8 cellular contexts compared by ENCODE assay signal in genomic region chr12:118137148-118137678, GRCh38. TPM values are rescaled to one million over a fixed set of nuclear protein-coding genes. Genes with fewer than 3 reads are reported as not detected.
A peak's percentile ranks its signal among the peaks of the same experiment; 100 is the strongest.
DNase-seq lines count a peak whose midpoint lies in the region; ATAC-seq, FAIRE-seq and TF ChIP-seq lines count a peak whose summit lies in the region.

No MANE protein-coding gene starts in this region.

- peak overlapping the region; percentile 98 for H3K4me3 Mint-ChIP-seq in CD4-positive, alpha-beta T cell

- H3K27ac Mint-ChIP-seq in CD4-positive, alpha-beta T cell, result peak overlapping the region; percentile 92

- no peaks in the 10 kb centered on the region for H3K9me1 ChIP-seq in endothelial cell of umbilical vein (replicated peaks; ENCODE audit: control insufficient read depth, extremely low read depth, insufficient read depth, low read length)

- no peaks in the 10 kb centered on the region for H3K27me3 Mint-ChIP-seq in CD4-positive, alpha-beta T cell

- H2AFZ ChIP-seq in OCI-LY7 (ENCODE audit: low read length) (no peak overlapping the region), endothelial cell of umbilical vein (ENCODE audit: low read depth, low read length) (no peak overlapping the region), osteoblast (ENCODE audit: low read length) (peak overlapping the region; percentile 85)

- H3K27me3 ChIP-seq in CD4-positive, alpha-beta T cell (ENCODE audit: control insufficient read depth, insufficient read depth, low read length), result no peaks in the 10 kb centered on the region
- H3K27me3 ChIP-seq in endothelial cell of umbilical vein (ENCODE audit: control insufficient read depth in 2 of 2, insufficient read depth in 2 of 2, low read length in 2 of 2), result no peaks in the 10 kb centered on the region
- H3K27me3 ChIP-seq in osteoblast (ENCODE audit: insufficient read depth, low read length), result no peaks in the 10 kb centered on the region

- FAIRE-seq in endothelial cell of umbilical vein (lab: Jason Lieb, UNC), result no peak

- no peaks in the 10 kb centered on the region for H3K9me2 ChIP-seq in OCI-LY7 (ENCODE audit: insufficient read depth, low read length)

- peaks cover 45% of the 10 kb centered on the region for H3K36me3 Mint-ChIP-seq in CD4-positive, alpha-beta T cell (ENCODE audit: low read depth)

- H3K4me2 ChIP-seq in OCI-LY7 (ENCODE audit: low read length) (peak overlapping the region; percentile 83), endothelial cell of umbilical vein (ENCODE audit: insufficient read depth, low read length) (peak overlapping the region; percentile 77), osteoblast (ENCODE audit: insufficient read depth, low read length) (peak overlapping the region; percentile 75)

- dilution Hi-C loops in endothelial cell of umbilical vein (cut with MboI; ENCODE audit: extremely low pct_ligation_motif_present, low sequenced_read_pairs), result no loop called here

- H3K4me1 ChIP-seq in OCI-LY7 (ENCODE audit: insufficient read depth, low read length, poor library complexity, severe bottlenecking), result peaks cover 11% of the 10 kb centered on the region
- peaks cover 4% of the 10 kb centered on the region for H3K4me1 ChIP-seq in endothelial cell of umbilical vein (ENCODE audit: control insufficient read depth, extremely low read depth, insufficient read depth, low read length)
- peaks cover 5% of the 10 kb centered on the region for H3K4me1 ChIP-seq in osteoblast (ENCODE audit: insufficient read depth, low read length)

- H3K79me2 ChIP-seq in OCI-LY7 (ENCODE audit: insufficient read depth, low read depth, low read length) (peaks cover 23% of the 10 kb centered on the region; the same call in 1 of the 2 replicates), endothelial cell of umbilical vein (ENCODE audit: control insufficient read depth, insufficient read depth, low read length) (peaks cover 15% of the 10 kb centered on the region), osteoblast (ENCODE audit: insufficient read depth, low read length) (peaks cover 45% of the 10 kb centered on the region)

- H3K36me3 ChIP-seq in OCI-LY7 (ENCODE audit: insufficient read depth, low read length) (peaks cover 41% of the 10 kb centered on the region), endothelial cell of umbilical vein (ENCODE audit: control insufficient read depth in 2 of 2, extremely low read depth in 1 of 2, insufficient read depth in 2 of 2, low read length in 2 of 2) (peaks cover 6 to 14% of the 10 kb centered on the region in 2 experiments), osteoblast (ENCODE audit: insufficient read depth, low read length) (peaks cover 29% of the 10 kb centered on the region)

- H3K27ac ChIP-seq in CD4-positive, alpha-beta T cell (ENCODE audit: low read depth, low read length), result no peak overlapping the region
- no peak overlapping the region for H3K27ac ChIP-seq in OCI-LY7 (ENCODE audit: low read depth, low read length, poor library complexity, severe bottlenecking)
- peak overlapping the region; percentile 49 for H3K27ac ChIP-seq in endothelial cell of umbilical vein (ENCODE audit: insufficient read depth, low read depth, low read length)
- peak overlapping the region; percentile 76 for H3K27ac ChIP-seq in osteoblast (ENCODE audit: low read depth, low read length)

- H3K9me3 ChIP-seq in CD4-positive, alpha-beta T cell (ENCODE audit: control insufficient read depth, low read length), result no peaks in the 10 kb centered on the region
- H3K9me3 ChIP-seq in OCI-LY7 (ENCODE audit: low read length) (no peaks in the 10 kb centered on the region), endothelial cell of umbilical vein (replicated peaks; ENCODE audit: control insufficient read depth, insufficient read depth, low read length) (no peaks in the 10 kb centered on the region), osteoblast (ENCODE audit: low read depth, low read length) (no peaks in the 10 kb centered on the region)

- POLR2A ChIA-PET in CD4-positive, alpha-beta T cell (lab: Charles Lee), result interaction anchor here (1.5 to 2.6 kb wide), 6 partner anchors 73 to 239 kb away, joined by 3 to 28 read pairs (median 14); partner anchors contain the start of genes SUDS3 and WSB2
- POLR2A ChIA-PET in OCI-LY7 (lab: Charles Lee), result no interaction called here
- POLR2A ChIA-PET in endothelial cell of umbilical vein (lab: Charles Lee), result no interaction called here

- no peak for TF ChIP-seq POLR2A in endothelial cell of umbilical vein (IDR thresholded peaks at IDR 0.05; ENCODE audit: low read depth, low read length)

- CTCF ChIA-PET in CD4-positive, alpha-beta T cell (lab: Charles Lee), result interaction anchor here (0.6 to 3.4 kb wide), 5 partner anchors 16 to 238 kb away, joined by 3 to 16 read pairs (median 3); no protein-coding TSS in a partner anchor
- CTCF ChIA-PET in OCI-LY7 (lab: Charles Lee; ENCODE audit: unreplicated experiment) (interaction anchor here (0.7 kb wide), 1 partner anchor 35 kb away, joined by 3 read pairs; no protein-coding TSS in a partner anchor), endothelial cell of umbilical vein (lab: Charles Lee) (interaction anchor here (1.0 to 1.1 kb wide), 2 partner anchors 17 to 78 kb away, joined by 3 to 4 read pairs; no protein-coding TSS in a partner anchor)

- no peak for TF ChIP-seq CTCF in CD4-positive, alpha-beta T cell (IDR thresholded peaks at IDR 0.05)
- no peak for TF ChIP-seq CTCF in OCI-LY7 (conservative IDR thresholded peaks at IDR 0.05; ENCODE audit: low read length)
- no peak for TF ChIP-seq CTCF in endothelial cell of umbilical vein (IDR thresholded peaks at IDR 0.05; ENCODE audit: extremely low read depth in 1 of 2, insufficient read depth in 1 of 2, low read depth in 1 of 2, low read length in 2 of 2)
- no peak for TF ChIP-seq CTCF in osteoblast (IDR thresholded peaks at IDR 0.05; ENCODE audit: extremely low read depth, low read depth, low read length)

- H3K4me1 Mint-ChIP-seq in CD4-positive, alpha-beta T cell (ENCODE audit: low read depth), result peaks cover 37% of the 10 kb centered on the region

- TSS peak; percentile 75 for BruUV-seq in OCI-LY7 (replicated peaks; lab: Mats Ljungman, UMichigan)
- BruUV-seq in endothelial cell of umbilical vein (replicated peaks; lab: Mats Ljungman, UMichigan), result TSS peak; percentile 50

- peak overlapping the region; percentile 72 for H3K9ac ChIP-seq in endothelial cell of umbilical vein (replicated peaks; ENCODE audit: extremely low read depth, insufficient read depth, low read length)

- intact Hi-C loops in CD4-positive, alpha-beta T cell (cut with DNase I, micrococcal nuclease), result loop anchor here (2.0 to 5.0 kb wide), 4 partner anchors 75 to 240 kb away; partner anchors contain the start of genes RFC5 (in 1 of the 2), SUDS3 (in 1 of the 2), TAOK3 (in 1 of the 2) and WSB2 (in 1 of the 2)
- intact Hi-C loops in OCI-LY7 (cut with micrococcal nuclease; ENCODE audit: unreplicated experiment) (loop anchor here (2.0 to 5.0 kb wide), 3 partner anchors 75 to 235 kb away; partner anchors contain the start of genes TAOK3 and WSB2), endothelial cell of umbilical vein (cut with micrococcal nuclease) (loop anchor here (5.0 kb wide), 2 partner anchors 35 to 260 kb away; partner anchors contain the start of gene VSIG10)

- DNase-seq in CD4-positive, alpha-beta T cell, result no peak
- DNase-seq in OCI-LY7 (ENCODE audit: low spot score) (no peak), endothelial cell of umbilical vein (ENCODE audit: low read depth, low spot score) (no peak), osteoblast (ENCODE audit: insufficient read length, low spot score, missing footprints) (no peak), GM03348 (ENCODE audit: low spot score) (no peak), NCI-H69 (lab: John Stamatoyannopoulos, UW) (no peak), NCI-H774 (lab: John Stamatoyannopoulos, UW) (no peak)
- no peak for DNase-seq in stimulated activated CD4-positive, alpha-beta T cell treated with anti-CD3 and anti-CD28 coated beads, Interleukin-2, amount 100 ng/mL, for 48 hours

- peak overlapping the region; percentile 96 for H3K4me3 ChIP-seq in OCI-LY7 (ENCODE audit: low read depth, low read length, poor library complexity, severe bottlenecking)
- H3K4me3 ChIP-seq in endothelial cell of umbilical vein (replicated peaks in 1 of 3; ENCODE audit: insufficient read depth in 1 of 3, low read depth in 1 of 3, low read length in 3 of 3), result peak overlapping the region; percentile 30 to 82 (median 75)
- H3K4me3 ChIP-seq in osteoblast (ENCODE audit: insufficient read depth, low read length), result peak overlapping the region; percentile 96

- H4K20me1 ChIP-seq in OCI-LY7 (ENCODE audit: insufficient read depth, low read length) (no peaks in the 10 kb centered on the region), endothelial cell of umbilical vein (replicated peaks; ENCODE audit: control insufficient read depth, extremely low read depth, insufficient read depth, low read length) (no peaks in the 10 kb centered on the region), osteoblast (ENCODE audit: insufficient read depth, low read length) (peaks cover 4% of the 10 kb centered on the region)

- H3K9me3 Mint-ChIP-seq in CD4-positive, alpha-beta T cell, result no peaks in the 10 kb centered on the region

- no peak for ATAC-seq in CD4-positive, alpha-beta T cell (ENCODE audit: poor library complexity)

RNA-seq across cellular contexts. Expression of gene PEBP1, which starts 1.3 kb away (rescaled TPM):
- 100 to 1,000 TPM; 116 to 119 TPM for total RNA-seq in CD4-positive, alpha-beta T cell
- 128 and 135 TPM in 2 replicates for total RNA-seq in OCI-LY7 (2014; rRNA removed; shearing (Covaris generic))
- total RNA-seq in OCI-LY7 (2022) (138 and 154 TPM in 2 replicates), endothelial cell of umbilical vein (146 and 185 TPM in 2 replicates), osteoblast (180 and 185 TPM in 2 replicates)
- 236 and 261 TPM in 2 replicates for polyA plus RNA-seq in endothelial cell of umbilical vein
- polyA plus RNA-seq in endothelial cell of umbilical vein (2011; cell fraction: cytosol; rRNA removed), result 147 and 185 TPM in 2 replicates
- 69.6 and 80.2 TPM in 2 replicates for polyA plus RNA-seq in endothelial cell of umbilical vein (2011; cell fraction: nucleus; rRNA removed)
- 191 and 195 TPM in 2 replicates for polyA plus RNA-seq in endothelial cell of umbilical vein (2012)
- 101 and 102 TPM in 2 replicates for polyA minus RNA-seq in endothelial cell of umbilical vein
- 108 TPM for polyA minus RNA-seq in endothelial cell of umbilical vein (2011; cell fraction: cytosol; rRNA and poly(A)+ RNA removed)
- 14.6 and 16.9 TPM in 2 replicates for polyA minus RNA-seq in endothelial cell of umbilical vein (2011; cell fraction: nucleus; rRNA and poly(A)+ RNA removed)

RNA-seq across cellular contexts. Expression of gene VSIG10, which starts 33.4 kb away (rescaled TPM):
- total RNA-seq in CD4-positive, alpha-beta T cell, result 1 to 10 TPM; 2.2 TPM
- total RNA-seq in OCI-LY7 (2014; rRNA removed; shearing (Covaris generic)), result 5.0 and 9.2 TPM in 2 replicates
- total RNA-seq in OCI-LY7 (2022) (9.8 and 12.2 TPM in 2 replicates), endothelial cell of umbilical vein (38.4 and 38.6 TPM in 2 replicates), osteoblast (26.5 and 30.4 TPM in 2 replicates)
- polyA plus RNA-seq in endothelial cell of umbilical vein, result 16.1 and 16.3 TPM in 2 replicates
- polyA plus RNA-seq in endothelial cell of umbilical vein (2011; cell fraction: cytosol; rRNA removed), result 12.5 and 13.9 TPM in 2 replicates
- 33.1 and 33.8 TPM in 2 replicates for polyA plus RNA-seq in endothelial cell of umbilical vein (2011; cell fraction: nucleus; rRNA removed)
- 19.3 and 21.7 TPM in 2 replicates for polyA plus RNA-seq in endothelial cell of umbilical vein (2012)
- polyA minus RNA-seq in endothelial cell of umbilical vein, result 57.9 and 81.7 TPM in 2 replicates
- 26.2 TPM for polyA minus RNA-seq in endothelial cell of umbilical vein (2011; cell fraction: cytosol; rRNA and poly(A)+ RNA removed)
- polyA minus RNA-seq in endothelial cell of umbilical vein (2011; cell fraction: nucleus; rRNA and poly(A)+ RNA removed), result 29.0 and 42.3 TPM in 2 replicates

Comparison
In these comparisons a context has a peak if more than half of its experiments do, and no peak if none do; other contexts are left out.
1. H3K27ac ChIP-seq: peak in endothelial cell of umbilical vein (single experiment) and osteoblast (single experiment); none in CD4-positive, alpha-beta T cell (single experiment) and OCI-LY7 (single experiment).
2. Peak in every context shown above with its lines, with median percentiles within 50 percentile points of each other: H3K4me2 ChIP-seq and H3K4me3 ChIP-seq.